ENCODE assay signal across 14 cellular contexts in genomic region chrX:150155396-150156048, GRCh38.
DNase-seq lines count a peak whose midpoint lies in the region; ATAC-seq, FAIRE-seq and TF ChIP-seq lines count a peak whose summit lies in the region.
"Had no signal": no experiment of that assay in that cellular context is flagged by ENCODE, and none has a peak within 500 bp of the region (broad histone marks: within the 10 kb centered on the region; RNA-seq: fewer than 3 reads in every experiment).

No MANE protein-coding gene starts in this region.

- H3K27ac ChIP-seq in brain microvascular endothelial cell = no peak overlapping the region
- no peak overlapping the region for H3K27ac ChIP-seq in kidney (ENCODE audit: low read depth in 2 of 2, low read length in 2 of 2)
- H3K27ac ChIP-seq in upper lobe of right lung = no peak overlapping the region
- H3K27ac ChIP-seq: tibial artery had no signal

- H3K36me3 ChIP-seq in brain microvascular endothelial cell (replicated peaks) (no peaks in the 10 kb centered on the region), kidney (ENCODE audit: control insufficient read depth in 1 of 2, insufficient read depth in 2 of 2, low read length in 2 of 2) (no peaks in the 10 kb centered on the region), upper lobe of right lung (no peaks in the 10 kb centered on the region)
- H3K36me3 ChIP-seq: tibial artery had no signal

- DNase-seq in AG20443 (ENCODE audit: low spot score) (peak; percentile 71), HT-29 (ENCODE audit: low spot score) (peak; percentile 48), brain microvascular endothelial cell (peak; percentile 40), kidney (peak; percentile 77), upper lobe of right lung (no peak), T-helper 2 cell (no peak)
- DNase-seq: anterior cingulate cortex; head of caudate nucleus; naive B cell; SIG-M5; stimulated activated CD4-positive, alpha-beta T cell treated with anti-CD3 and anti-CD28 coated beads, Interleukin-2, amount 100 ng/mL, for 48 hours; tibial artery had no signal

- no peaks in the 10 kb centered on the region for H3K9me3 Mint-ChIP-seq in stimulated activated memory B cell treated with anti-CD40 and anti-IgM and Interleukin-4, amounts not matched to agents 10 μg/mL and 1 μg/mL and 100 μg/mL, for 72 hours
- H3K9me3 Mint-ChIP-seq: naive B cell had no signal

- no peaks in the 10 kb centered on the region for H3K27me3 Mint-ChIP-seq in stimulated activated memory B cell treated with anti-CD40 and anti-IgM and Interleukin-4, amounts not matched to agents 10 μg/mL and 1 μg/mL and 100 μg/mL, for 72 hours
- H3K27me3 Mint-ChIP-seq: naive B cell had no signal

- no peak overlapping the region for H3K4me3 Mint-ChIP-seq in stimulated activated memory B cell treated with anti-CD40 and anti-IgM and Interleukin-4, amounts not matched to agents 10 μg/mL and 1 μg/mL and 100 μg/mL, for 72 hours
- H3K4me3 Mint-ChIP-seq: naive B cell had no signal

- H3K27ac Mint-ChIP-seq in stimulated activated memory B cell treated with anti-CD40 and anti-IgM and Interleukin-4, amounts not matched to agents 10 μg/mL and 1 μg/mL and 100 μg/mL, for 72 hours = no peak overlapping the region

- H3K9ac ChIP-seq in kidney (ENCODE audit: low read length in 2 of 2) = no peak overlapping the region

- in situ Hi-C loops in brain microvascular endothelial cell (cut with HindIII; ENCODE audit: low pct_ligation_motif_present, low sequenced_read_pairs) = no loop called here

- H3K4me3 ChIP-seq in brain microvascular endothelial cell (ENCODE audit: low read depth, low read length) (no peak overlapping the region), kidney (ENCODE audit: low read length in 2 of 2) (no peak overlapping the region), upper lobe of right lung (no peak overlapping the region)
- H3K4me3 ChIP-seq: tibial artery had no signal

- H3K27me3 ChIP-seq in brain microvascular endothelial cell (replicated peaks) = no peaks in the 10 kb centered on the region
- no peaks in the 10 kb centered on the region for H3K27me3 ChIP-seq in upper lobe of right lung
- H3K27me3 ChIP-seq: tibial artery had no signal

- H3K4me1 Mint-ChIP-seq in stimulated activated memory B cell treated with anti-CD40 and anti-IgM and Interleukin-4, amounts not matched to agents 10 μg/mL and 1 μg/mL and 100 μg/mL, for 72 hours = no peaks in the 10 kb centered on the region
- H3K4me1 Mint-ChIP-seq: naive B cell had no signal

- TF ChIP-seq CTCF in brain microvascular endothelial cell (IDR thresholded peaks at IDR 0.05; ENCODE audit: low read depth, low read length, missing control alignments) = no peak
- TF ChIP-seq CTCF in kidney (IDR thresholded peaks at IDR 0.05; ENCODE audit: borderline replicate concordance, extremely low read depth, insufficient read depth) = no peak
- no peak for TF ChIP-seq CTCF in upper lobe of right lung (IDR thresholded peaks at IDR 0.05)

- intact Hi-C loops in kidney (cut with DNase I) (no loop called here), upper lobe of right lung (cut with DNase I) (no loop called here)

- H3K9me3 ChIP-seq in kidney (ENCODE audit: control insufficient read depth in 1 of 2, low read length in 2 of 2) (no peaks in the 10 kb centered on the region), upper lobe of right lung (no peaks in the 10 kb centered on the region)
- H3K9me3 ChIP-seq: tibial artery had no signal

- H3K36me3 Mint-ChIP-seq in stimulated activated memory B cell treated with anti-CD40 and anti-IgM and Interleukin-4, amounts not matched to agents 10 μg/mL and 1 μg/mL and 100 μg/mL, for 72 hours = no peaks in the 10 kb centered on the region
- H3K36me3 Mint-ChIP-seq: naive B cell had no signal

- FAIRE-seq in kidney (lab: Jason Lieb, UNC) = no peak

- no peak for ATAC-seq in stimulated activated memory B cell treated with anti-CD40 and anti-IgM and Interleukin-4, amounts not matched to agents 10 μg/mL and 1 μg/mL and 100 μg/mL, for 72 hours
- ATAC-seq in upper lobe of right lung (no peak), GM18520 (IDR thresholded peaks at IDR 0.05; ENCODE audit: unreplicated experiment) (no peak)

- H3K4me1 ChIP-seq in kidney (ENCODE audit: control insufficient read depth in 1 of 2, insufficient read depth in 1 of 2, low read depth in 1 of 2, low read length in 2 of 2) = no peaks in the 10 kb centered on the region
- H3K4me1 ChIP-seq in upper lobe of right lung = no peaks in the 10 kb centered on the region

Comparison
In these comparisons a context has a peak if more than half of its experiments do, and no peak if none do; other contexts are left out.
1. DNase-seq: peak in AG20443 (single experiment), HT-29 (single experiment), brain microvascular endothelial cell (single experiment) and kidney (single experiment); none in upper lobe of right lung (single experiment) and T-helper 2 cell (0 of 5).